Comparison of ENCODE assay signal across 19 cellular contexts in genomic region chr3:66673305-66673704, GRCh38.
"Had no signal": no experiment of that assay in that cellular context is flagged by ENCODE, and none has a peak within 500 bp of the region (broad histone marks: within the 10 kb centered on the region; RNA-seq: fewer than 3 reads in every experiment).

No MANE protein-coding gene starts in this region.

- H3K27ac ChIP-seq: foreskin keratinocyte, thyroid gland had no signal

- H3K27ac Mint-ChIP-seq: activated B cell treated with CpG ODN at 0.5 μM for 24 hours; activated CD4-positive, alpha-beta T cell treated with anti-CD3 and anti-CD28 coated beads for 36 hours; activated naive CD8-positive, alpha-beta T cell treated with anti-CD3 and anti-CD28 coated beads for 36 hours; natural killer cell treated with Interleukin-12 subunit alpha and Interleukin-12 subunit beta and Interleukin-15 and Interleukin-18, amount 100 ng/mL, for 72 hours; T-helper 2 cell treated with Interferon-gamma antibody and Interleukin-4, amounts not matched to agents 5 μg/mL and 100 μg/mL, for 36 hours had no signal

- H3K36me3 Mint-ChIP-seq: activated naive CD8-positive, alpha-beta T cell treated with anti-CD3 and anti-CD28 coated beads for 36 hours; natural killer cell treated with Interleukin-12 subunit alpha and Interleukin-12 subunit beta and Interleukin-15 and Interleukin-18, amount 100 ng/mL, for 72 hours had no signal

- H3K4me3 ChIP-seq: lung, thyroid gland had no signal

- H3K4me1 ChIP-seq: foreskin keratinocyte, thyroid gland had no signal

- H3K36me3 ChIP-seq: thyroid gland had no signal

- H3K9me3 Mint-ChIP-seq: activated B cell treated with CpG ODN at 0.5 μM for 24 hours; activated naive CD8-positive, alpha-beta T cell treated with anti-CD3 and anti-CD28 coated beads for 36 hours; natural killer cell treated with Interleukin-12 subunit alpha and Interleukin-12 subunit beta and Interleukin-15 and Interleukin-18, amount 100 ng/mL, for 72 hours; T-helper 2 cell treated with Interferon-gamma antibody and Interleukin-4, amounts not matched to agents 5 μg/mL and 100 μg/mL, for 36 hours had no signal

- H3K4me1 Mint-ChIP-seq: activated B cell treated with CpG ODN at 0.5 μM for 24 hours; activated naive CD8-positive, alpha-beta T cell treated with anti-CD3 and anti-CD28 coated beads for 36 hours had no signal

- DNase-seq: activated B cell treated with CpG ODN at 0.5 μM for 24 hours; activated CD4-positive, alpha-beta T cell treated with anti-CD3 and anti-CD28 coated beads for 36 hours; activated CD4-positive, alpha-beta T cell treated with anti-CD3 and anti-CD28 coated beads, Interleukin-2, amount 50 U/mL, for 4 hours; activated CD8-positive, alpha-beta memory T cell treated with anti-CD3 and anti-CD28 coated beads, Interleukin-2, amount 50 U/mL, for 48 hours; activated naive CD4-positive, alpha-beta T cell treated with Interleukin-2 at 50 U/mL for 16 hours; activated naive CD8-positive, alpha-beta T cell treated with anti-CD3 and anti-CD28 coated beads for 36 hours; activated T-cell treated with anti-CD3 and anti-CD28 coated beads, Interleukin-2, amount 50 U/mL, for 48 hours; cerebellar nuclear complex; foreskin keratinocyte; kidney; retina; stimulated activated CD4-positive, alpha-beta T cell treated with anti-CD3 and anti-CD28 coated beads, Interleukin-12 subunit alpha, Interleukin-12 subunit beta, amount 100 ng/mL, for 4 hours; stimulated activated CD4-positive, alpha-beta T cell treated with anti-CD3 and anti-CD28 coated beads, Interleukin-4, amount 100 ng/mL, for 4 hours; stimulated activated naive CD8-positive, alpha-beta T cell treated with anti-CD3 and anti-CD28 coated beads, Interleukin-15, Interleukin-2, amounts not matched to agents 100 U/mL and 50 U/mL, for 24 hours; substantia nigra; thyroid gland had no signal

- H3K27me3 Mint-ChIP-seq: activated CD4-positive, alpha-beta T cell treated with anti-CD3 and anti-CD28 coated beads for 36 hours had no signal

- H3K4me3 Mint-ChIP-seq: activated B cell treated with CpG ODN at 0.5 μM for 24 hours; activated CD4-positive, alpha-beta T cell treated with anti-CD3 and anti-CD28 coated beads for 36 hours; activated naive CD8-positive, alpha-beta T cell treated with anti-CD3 and anti-CD28 coated beads for 36 hours; natural killer cell treated with Interleukin-12 subunit alpha and Interleukin-12 subunit beta and Interleukin-15 and Interleukin-18, amount 100 ng/mL, for 72 hours; T-helper 2 cell treated with Interferon-gamma antibody and Interleukin-4, amounts not matched to agents 5 μg/mL and 100 μg/mL, for 36 hours had no signal

- H3K9me3 ChIP-seq: thyroid gland had no signal

- H3K27me3 ChIP-seq: foreskin keratinocyte, thyroid gland had no signal
